8 cellular contexts compared by ENCODE assay signal in the genomic region with DNA sequence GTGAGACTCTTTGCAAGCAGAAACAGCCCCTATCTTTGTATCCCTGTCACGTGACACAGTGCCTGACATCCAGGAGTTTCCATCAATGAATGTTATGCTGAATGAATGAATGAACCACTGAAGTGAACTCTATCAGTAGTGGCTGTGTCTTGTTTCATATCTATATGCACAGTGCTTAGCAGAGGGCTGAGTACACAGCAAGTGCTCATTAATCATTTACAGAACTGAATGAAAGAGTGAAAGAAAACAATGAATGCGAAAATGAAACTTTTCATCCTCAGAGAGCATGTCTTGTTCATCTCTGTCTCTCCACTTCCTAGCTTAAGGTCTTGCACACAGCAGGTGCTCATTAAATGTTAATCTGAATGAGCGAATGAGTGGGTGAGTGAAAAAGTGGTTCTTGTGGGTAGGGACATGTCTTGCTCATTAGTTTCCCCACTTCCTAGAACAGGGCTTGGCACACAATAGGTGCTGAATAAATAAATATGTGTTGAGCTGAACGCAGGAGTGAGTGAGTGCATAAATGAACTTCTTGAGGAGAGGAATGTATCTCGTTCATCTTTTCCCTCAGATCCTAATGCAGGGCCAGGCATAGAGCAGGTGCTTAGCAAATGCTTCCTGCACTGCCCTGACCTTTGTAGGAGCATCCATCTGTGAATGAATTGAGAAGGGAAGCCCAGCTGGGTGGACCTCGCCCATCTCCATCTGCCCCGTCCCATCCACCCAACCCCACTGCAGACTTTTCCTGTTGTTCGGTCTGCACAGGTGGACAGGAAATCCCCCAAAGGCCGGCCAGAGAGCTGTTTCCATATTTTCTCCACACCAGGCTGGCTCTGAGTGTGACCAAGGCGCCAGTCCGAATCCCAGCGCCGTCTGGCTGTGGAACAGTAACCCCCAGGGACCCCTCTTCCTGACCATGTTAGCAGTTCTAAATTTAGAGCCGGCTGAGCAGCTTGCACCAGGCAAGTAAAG.
DNase-seq lines count a peak whose midpoint lies in the region; ATAC-seq and TF ChIP-seq lines count a peak whose summit lies in the region.

No MANE protein-coding gene starts in this region.

- peaks cover 51% of the 10 kb centered on the region for H3K4me1 Mint-ChIP-seq in Calu3 (ENCODE audit: low read depth, unreplicated experiment)
- no peaks in the 10 kb centered on the region for H3K4me1 Mint-ChIP-seq in nephron progenitor cell

- H3K27me3 ChIP-seq in heart right ventricle (no peaks in the 10 kb centered on the region), WERI-Rb-1 (ENCODE audit: insufficient read depth, low read depth, severe bottlenecking) (no peaks in the 10 kb centered on the region)

- H3K27me3 Mint-ChIP-seq in Calu3 (ENCODE audit: unreplicated experiment) = no peaks in the 10 kb centered on the region
- peaks cover 3% of the 10 kb centered on the region for H3K27me3 Mint-ChIP-seq in nephron progenitor cell (ENCODE audit: low read depth, poor library complexity)

- peaks cover 0 to 5% (median 0%) of the 10 kb centered on the region in 11 donors for H3K9me3 ChIP-seq in heart right ventricle
- no peaks in the 10 kb centered on the region for H3K9me3 ChIP-seq in WERI-Rb-1 (ENCODE audit: severe bottlenecking)

- DNase-seq in Calu3 (no peak), GM20000 (ENCODE audit: low spot score) (peak; percentile 73), LHCN-M2 (ENCODE audit: low read depth) (peak; percentile 71), heart right ventricle (peak; percentile 61 to 87), NCI-H510A (lab: John Stamatoyannopoulos, UW) (no peak), nephron progenitor cell (no peak), WERI-Rb-1 (no peak), SK-N-DZ (ENCODE audit: low spot score) (no peak)

- H3K36me3 Mint-ChIP-seq in Calu3 (ENCODE audit: insufficient read depth, unreplicated experiment) (peaks cover 7% of the 10 kb centered on the region), nephron progenitor cell (ENCODE audit: low read depth) (no peaks in the 10 kb centered on the region)

- no TSS peak for BruUV-seq in Calu3 (replicated peaks; lab: Mats Ljungman, UMichigan)

- no peaks in the 10 kb centered on the region for H3K9me3 Mint-ChIP-seq in Calu3 (ENCODE audit: low read depth, unreplicated experiment)
- no peaks in the 10 kb centered on the region for H3K9me3 Mint-ChIP-seq in nephron progenitor cell

- intact Hi-C loops in Calu3 (cut with micrococcal nuclease; ENCODE audit: unreplicated experiment) (loop anchor here (2.0 kb wide), 1 partner anchor 25 kb away; no protein-coding TSS in a partner anchor), heart right ventricle (cut with DNase I) (loop anchor here in 2 of 10 donors (5.0 to 10.0 kb wide), 2 partner anchors 46 to 89 kb away; no protein-coding TSS in a partner anchor)

- peaks cover 0 to 86% (median 35%) of the 10 kb centered on the region in 9 donors for H3K4me1 ChIP-seq in heart right ventricle

- CTCF ChIA-PET in Calu3 (lab: Charles Lee) = interaction anchor here (0.6 to 1.9 kb wide), 4 partner anchors 20 to 86 kb away, joined by 3 to 4 read pairs (median 4); no protein-coding TSS in a partner anchor

- peak; percentile 79 to 92 (median 87) for ATAC-seq in heart right ventricle

- H3K4me3 ChIP-seq in heart right ventricle (no peak overlapping the region), WERI-Rb-1 (ENCODE audit: low read depth, low read length) (no peak overlapping the region)

- WGBS in heart right ventricle, 2 donors = 24 to 26% methylated on average over 14 of the region's 14 CpGs

- H3K27ac ChIP-seq in heart right ventricle (peak overlapping the region in 7 of 10 donors; percentile 23 to 67 (median 52)), WERI-Rb-1 (no peak overlapping the region)

- peaks cover 0 to 2% (median 0%) of the 10 kb centered on the region in 9 donors for H3K36me3 ChIP-seq in heart right ventricle
- H3K36me3 ChIP-seq in WERI-Rb-1 = no peaks in the 10 kb centered on the region

- TF ChIP-seq CTCF in Calu3 (IDR thresholded peaks at IDR 0.05; ENCODE audit: unreplicated experiment) = no peak
- no peak for TF ChIP-seq CTCF in GM20000 (IDR thresholded peaks at IDR 0.05; ENCODE audit: extremely low read depth, missing control alignments)
- no peak for TF ChIP-seq CTCF in heart right ventricle (IDR thresholded peaks at IDR 0.05)
- no peak for TF ChIP-seq CTCF in nephron progenitor cell (IDR thresholded peaks at IDR 0.05)
- no peak for TF ChIP-seq CTCF in WERI-Rb-1 (IDR thresholded peaks at IDR 0.05; ENCODE audit: low read depth, low read length)

- peak overlapping the region; percentile 36 for H3K27ac Mint-ChIP-seq in Calu3 (ENCODE audit: unreplicated experiment)
- no peak overlapping the region for H3K27ac Mint-ChIP-seq in nephron progenitor cell

- H3K4me3 Mint-ChIP-seq in Calu3 (ENCODE audit: low read depth, unreplicated experiment) (no peak overlapping the region), nephron progenitor cell (no peak overlapping the region)

Comparison
In these comparisons a context has a peak if more than half of its experiments do, and no peak if none do; other contexts are left out.
1. DNase-seq: peak in GM20000 (single experiment), LHCN-M2 (single experiment) and heart right ventricle (2 of 2); none in Calu3 (single experiment), NCI-H510A (single experiment), nephron progenitor cell (single experiment), WERI-Rb-1 (single experiment) and SK-N-DZ (single experiment).